8 cellular contexts compared by ENCODE assay signal in the genomic region with DNA sequence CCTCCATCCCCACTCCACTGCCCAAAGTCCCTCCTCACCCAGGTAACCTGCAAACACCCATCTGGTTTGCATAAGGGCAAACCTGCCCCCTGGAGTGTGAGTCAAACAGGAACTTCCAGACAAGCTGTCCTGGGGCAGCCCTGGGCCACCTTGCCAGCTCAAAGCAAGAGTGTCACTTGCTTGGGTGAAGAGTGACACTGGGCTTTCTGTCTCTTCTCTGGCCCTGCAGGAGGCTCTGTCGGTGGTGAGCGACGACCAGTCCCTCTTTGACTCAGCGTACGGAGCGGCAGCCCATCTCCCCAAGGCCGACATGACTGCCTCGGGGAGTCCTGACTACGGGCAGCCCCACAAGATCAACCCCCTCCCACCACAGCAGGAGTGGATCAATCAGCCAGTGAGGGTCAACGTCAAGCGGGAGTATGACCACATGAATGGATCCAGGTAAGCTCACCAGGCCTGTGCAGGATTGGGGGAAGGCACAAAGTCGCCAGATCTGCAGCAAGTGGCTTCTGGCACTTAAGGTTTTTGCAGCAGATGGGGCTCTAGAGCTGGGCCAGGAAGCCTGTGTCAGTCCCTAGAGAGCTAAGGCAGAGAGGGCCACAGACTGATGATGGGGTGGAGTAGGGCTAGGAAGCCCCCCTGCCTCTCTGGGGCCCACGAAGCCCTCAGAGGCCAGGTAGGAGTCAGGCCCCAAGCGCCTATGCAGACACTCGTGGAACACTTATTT.
DNase-seq lines count a peak whose midpoint lies in the region; ATAC-seq and TF ChIP-seq lines count a peak whose summit lies in the region.

No MANE protein-coding gene starts in this region.

- TF ChIP-seq CTCF in GM12874 (IDR thresholded peaks at IDR 0.05; ENCODE audit: insufficient read depth, low read depth, low read length) = peak; percentile 35; the same call in 1 of the 2 replicates

- H3K4me3 Mint-ChIP-seq in dendritic cell treated with granulocyte-macrophage colony-stimulating factor and Interleukin-4, amounts not matched to agents 40 ng/mL and 50 ng/mL, for 4 days = no peak overlapping the region

- H3K4me1 Mint-ChIP-seq in dendritic cell treated with granulocyte-macrophage colony-stimulating factor and Interleukin-4, amounts not matched to agents 40 ng/mL and 50 ng/mL, for 4 days (ENCODE audit: low read depth) = peaks cover 40% of the 10 kb centered on the region

- H3K27ac Mint-ChIP-seq in dendritic cell treated with granulocyte-macrophage colony-stimulating factor and Interleukin-4, amounts not matched to agents 40 ng/mL and 50 ng/mL, for 4 days = peak overlapping the region; percentile 85

- no peaks in the 10 kb centered on the region for H3K9me3 Mint-ChIP-seq in dendritic cell treated with granulocyte-macrophage colony-stimulating factor and Interleukin-4, amounts not matched to agents 40 ng/mL and 50 ng/mL, for 4 days

- intact Hi-C loops in dendritic cell treated with granulocyte-macrophage colony-stimulating factor and Interleukin-4, amounts not matched to agents 40 ng/mL and 50 ng/mL, for 4 days (cut with micrococcal nuclease) = loop anchor here (2.0 to 5.0 kb wide), 3 partner anchors 106 to 471 kb away; no protein-coding TSS in a partner anchor

- peaks cover 87% of the 10 kb centered on the region for H3K36me3 Mint-ChIP-seq in dendritic cell treated with granulocyte-macrophage colony-stimulating factor and Interleukin-4, amounts not matched to agents 40 ng/mL and 50 ng/mL, for 4 days (ENCODE audit: low read depth)

- no peaks in the 10 kb centered on the region for H3K27me3 Mint-ChIP-seq in dendritic cell treated with granulocyte-macrophage colony-stimulating factor and Interleukin-4, amounts not matched to agents 40 ng/mL and 50 ng/mL, for 4 days

- DNase-seq in Ammon's horn (ENCODE audit: low spot score) = no peak
- no peak for DNase-seq in kidney glomerular epithelial cell (lab: John Stamatoyannopoulos, UW)
- no peak for DNase-seq in DMS79 treated with DMSO at 0.1 percent for 48 hours (lab: John Stamatoyannopoulos, UW)
- no peak for DNase-seq in ecto neural progenitor cell (ENCODE audit: low spot score)

- ATAC-seq in GM19467 (IDR thresholded peaks at IDR 0.05; ENCODE audit: unreplicated experiment) (peak; percentile 73), HG03432 (IDR thresholded peaks at IDR 0.05; ENCODE audit: unreplicated experiment) (peak; percentile 85)
